1 cellular context compared by ENCODE assay signal in genomic region chr5:54007822-54008777, GRCh38.
TF ChIP-seq lines count a peak whose summit lies in the region.

No MANE protein-coding gene starts in this region.

TF ChIP-seq in HepG2, 621 proteins besides CTCF, POLR2A, EP300 and RAD21 (continued from another document and continues in another):
- TF ChIP-seq, protein P1, sequence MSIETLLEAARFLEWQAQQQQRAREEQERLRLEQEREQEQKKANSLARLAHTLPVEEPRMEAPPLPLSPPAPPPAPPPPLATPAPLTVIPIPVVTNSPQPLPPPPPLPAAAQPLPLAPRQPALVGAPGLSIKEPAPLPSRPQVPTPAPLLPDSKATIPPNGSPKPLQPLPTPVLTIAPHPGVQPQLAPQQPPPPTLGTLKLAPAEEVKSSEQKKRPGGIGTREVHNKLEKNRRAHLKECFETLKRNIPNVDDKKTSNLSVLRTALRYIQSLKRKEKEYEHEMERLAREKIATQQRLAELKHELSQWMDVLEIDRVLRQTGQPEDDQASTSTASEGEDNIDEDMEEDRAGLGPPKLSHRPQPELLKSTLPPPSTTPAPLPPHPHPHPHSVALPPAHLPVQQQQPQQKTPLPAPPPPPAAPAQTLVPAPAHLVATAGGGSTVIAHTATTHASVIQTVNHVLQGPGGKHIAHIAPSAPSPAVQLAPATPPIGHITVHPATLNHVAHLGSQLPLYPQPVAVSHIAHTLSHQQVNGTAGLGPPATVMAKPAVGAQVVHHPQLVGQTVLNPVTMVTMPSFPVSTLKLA (IDR thresholded peaks at IDR 0.05): no peak
- TF ChIP-seq, protein P2, sequence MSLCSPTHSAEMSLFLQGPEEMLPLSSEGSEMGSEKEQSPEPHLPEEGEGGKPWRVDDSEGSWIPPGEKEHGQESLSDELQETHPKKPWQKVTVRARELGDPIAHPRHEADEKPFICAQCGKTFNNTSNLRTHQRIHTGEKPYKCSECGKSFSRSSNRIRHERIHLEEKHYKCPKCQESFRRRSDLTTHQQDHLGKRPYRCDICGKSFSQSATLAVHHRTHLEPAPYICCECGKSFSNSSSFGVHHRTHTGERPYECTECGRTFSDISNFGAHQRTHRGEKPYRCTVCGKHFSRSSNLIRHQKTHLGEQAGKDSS (CRISPR knock-in tag; IDR thresholded peaks at IDR 0.05; ENCODE audit: borderline replicate concordance, low read depth): no peak
- no peak for TF ChIP-seq BHLHE40 (IDR thresholded peaks at IDR 0.05; ENCODE audit: low read length)
- TF ChIP-seq, protein P3, sequence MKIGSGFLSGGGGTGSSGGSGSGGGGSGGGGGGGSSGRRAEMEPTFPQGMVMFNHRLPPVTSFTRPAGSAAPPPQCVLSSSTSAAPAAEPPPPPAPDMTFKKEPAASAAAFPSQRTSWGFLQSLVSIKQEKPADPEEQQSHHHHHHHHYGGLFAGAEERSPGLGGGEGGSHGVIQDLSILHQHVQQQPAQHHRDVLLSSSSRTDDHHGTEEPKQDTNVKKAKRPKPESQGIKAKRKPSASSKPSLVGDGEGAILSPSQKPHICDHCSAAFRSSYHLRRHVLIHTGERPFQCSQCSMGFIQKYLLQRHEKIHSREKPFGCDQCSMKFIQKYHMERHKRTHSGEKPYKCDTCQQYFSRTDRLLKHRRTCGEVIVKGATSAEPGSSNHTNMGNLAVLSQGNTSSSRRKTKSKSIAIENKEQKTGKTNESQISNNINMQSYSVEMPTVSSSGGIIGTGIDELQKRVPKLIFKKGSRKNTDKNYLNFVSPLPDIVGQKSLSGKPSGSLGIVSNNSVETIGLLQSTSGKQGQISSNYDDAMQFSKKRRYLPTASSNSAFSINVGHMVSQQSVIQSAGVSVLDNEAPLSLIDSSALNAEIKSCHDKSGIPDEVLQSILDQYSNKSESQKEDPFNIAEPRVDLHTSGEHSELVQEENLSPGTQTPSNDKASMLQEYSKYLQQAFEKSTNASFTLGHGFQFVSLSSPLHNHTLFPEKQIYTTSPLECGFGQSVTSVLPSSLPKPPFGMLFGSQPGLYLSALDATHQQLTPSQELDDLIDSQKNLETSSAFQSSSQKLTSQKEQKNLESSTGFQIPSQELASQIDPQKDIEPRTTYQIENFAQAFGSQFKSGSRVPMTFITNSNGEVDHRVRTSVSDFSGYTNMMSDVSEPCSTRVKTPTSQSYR (CRISPR knock-in tag; IDR thresholded peaks at IDR 0.05; ENCODE audit: borderline replicate concordance): no peak
- TF ChIP-seq RBFOX2 (IDR thresholded peaks at IDR 0.05; ENCODE audit: low read depth, low read length): no peak
- 0 out of 2 replicates have a peak, but pooled peaks have one; percentile 45 for TF ChIP-seq ZSCAN29 (CRISPR knock-in tag; conservative IDR thresholded peaks at IDR 0.05)
- no peak for TF ChIP-seq GTF2F1 (IDR thresholded peaks at IDR 0.05; ENCODE audit: low read length)
- 0 out of 2 replicates have a peak, but pooled peaks have one; percentile 22 for TF ChIP-seq IRF2 (CRISPR knock-in tag; IDR thresholded peaks at IDR 0.05)
- no peak for TF ChIP-seq ZBTB7B (CRISPR knock-in tag; IDR thresholded peaks at IDR 0.05)
- TF ChIP-seq ZNF501 (CRISPR knock-in tag; IDR thresholded peaks at IDR 0.05): no peak
- TF ChIP-seq USF2 (IDR thresholded peaks at IDR 0.05; ENCODE audit: low read depth, low read length): no peak
- no peak for TF ChIP-seq USF2 (CRISPR knock-in tag; IDR thresholded peaks at IDR 0.05; ENCODE audit: borderline replicate concordance)
- TF ChIP-seq ARHGAP35 (CRISPR knock-in tag; IDR thresholded peaks at IDR 0.05; ENCODE audit: borderline replicate concordance): no peak
- no peak for TF ChIP-seq ZNF598 (CRISPR knock-in tag; IDR thresholded peaks at IDR 0.05; ENCODE audit: borderline replicate concordance)
- TF ChIP-seq, protein P4, sequence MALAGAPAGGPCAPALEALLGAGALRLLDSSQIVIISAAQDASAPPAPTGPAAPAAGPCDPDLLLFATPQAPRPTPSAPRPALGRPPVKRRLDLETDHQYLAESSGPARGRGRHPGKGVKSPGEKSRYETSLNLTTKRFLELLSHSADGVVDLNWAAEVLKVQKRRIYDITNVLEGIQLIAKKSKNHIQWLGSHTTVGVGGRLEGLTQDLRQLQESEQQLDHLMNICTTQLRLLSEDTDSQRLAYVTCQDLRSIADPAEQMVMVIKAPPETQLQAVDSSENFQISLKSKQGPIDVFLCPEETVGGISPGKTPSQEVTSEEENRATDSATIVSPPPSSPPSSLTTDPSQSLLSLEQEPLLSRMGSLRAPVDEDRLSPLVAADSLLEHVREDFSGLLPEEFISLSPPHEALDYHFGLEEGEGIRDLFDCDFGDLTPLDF (CRISPR knock-in tag; IDR thresholded peaks at IDR 0.05): no peak
- TF ChIP-seq MLLT10 (CRISPR knock-in tag; IDR thresholded peaks at IDR 0.05): no peak
- TF ChIP-seq, protein P5, sequence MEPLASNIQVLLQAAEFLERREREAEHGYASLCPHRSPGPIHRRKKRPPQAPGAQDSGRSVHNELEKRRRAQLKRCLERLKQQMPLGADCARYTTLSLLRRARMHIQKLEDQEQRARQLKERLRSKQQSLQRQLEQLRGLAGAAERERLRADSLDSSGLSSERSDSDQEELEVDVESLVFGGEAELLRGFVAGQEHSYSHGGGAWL (CRISPR knock-in tag; IDR thresholded peaks at IDR 0.05): no peak
- no peak for TF ChIP-seq EEA1 (CRISPR knock-in tag; IDR thresholded peaks at IDR 0.05; ENCODE audit: borderline replicate concordance)
- TF ChIP-seq NKX3-1 (CRISPR knock-in tag; IDR thresholded peaks at IDR 0.05): no peak
- TF ChIP-seq SMARCE1 (IDR thresholded peaks at IDR 0.05; ENCODE audit: borderline replicate concordance): no peak
- 0 out of 2 replicates have a peak, but pooled peaks have one; percentile 26 for TF ChIP-seq ZNF710 (CRISPR knock-in tag; IDR thresholded peaks at IDR 0.05; ENCODE audit: borderline replicate concordance)
- TF ChIP-seq HCFC1 (IDR thresholded peaks at IDR 0.05; ENCODE audit: low read depth, low read length): no peak
- TF ChIP-seq ZBTB34 (CRISPR knock-in tag; IDR thresholded peaks at IDR 0.05): no peak
- no peak for TF ChIP-seq NFRKB (IDR thresholded peaks at IDR 0.05)
- TF ChIP-seq ZBTB8A (CRISPR knock-in tag; IDR thresholded peaks at IDR 0.05; ENCODE audit: borderline replicate concordance, low read depth): no peak
- no peak for TF ChIP-seq ELF1 (CRISPR knock-in tag; IDR thresholded peaks at IDR 0.05)
- no peak for TF ChIP-seq TBL1XR1 (IDR thresholded peaks at IDR 0.05; ENCODE audit: borderline replicate concordance, low read length, partially characterized antibody)
- peak; percentile 44; the same call in 1 of the 2 replicates for TF ChIP-seq ELF3 (CRISPR knock-in tag; IDR thresholded peaks at IDR 0.05)
- no peak for TF ChIP-seq GLMP (CRISPR knock-in tag; IDR thresholded peaks at IDR 0.05; ENCODE audit: borderline replicate concordance)
- no peak for TF ChIP-seq ZNF44 (CRISPR knock-in tag; IDR thresholded peaks at IDR 0.05)
- TF ChIP-seq ZNF180 (CRISPR knock-in tag; IDR thresholded peaks at IDR 0.05; ENCODE audit: borderline replicate concordance, low read depth): no peak
- peak; percentile 45; the same call in 1 of the 2 replicates for TF ChIP-seq CREM (IDR thresholded peaks at IDR 0.05)
- TF ChIP-seq CREM (CRISPR knock-in tag; IDR thresholded peaks at IDR 0.05): no peak
- no peak for TF ChIP-seq HDAC6 (IDR thresholded peaks at IDR 0.05; ENCODE audit: low read depth, low read length)
- no peak for TF ChIP-seq ZNF251 (CRISPR knock-in tag; IDR thresholded peaks at IDR 0.05)
- no peak for TF ChIP-seq CSRNP2 (CRISPR knock-in tag; conservative IDR thresholded peaks at IDR 0.05; ENCODE audit: low read depth)
- peak; percentile 65 for TF ChIP-seq ASH2L (IDR thresholded peaks at IDR 0.05; ENCODE audit: insufficient read length, low read depth, low read length)
- TF ChIP-seq ZNF629 (CRISPR knock-in tag; conservative IDR thresholded peaks at IDR 0.05): no peak
- no peak for TF ChIP-seq ZNF574 (CRISPR knock-in tag; IDR thresholded peaks at IDR 0.05)
- no peak for TF ChIP-seq MBNL3 (CRISPR knock-in tag; conservative IDR thresholded peaks at IDR 0.05)
- TF ChIP-seq, protein P6, sequence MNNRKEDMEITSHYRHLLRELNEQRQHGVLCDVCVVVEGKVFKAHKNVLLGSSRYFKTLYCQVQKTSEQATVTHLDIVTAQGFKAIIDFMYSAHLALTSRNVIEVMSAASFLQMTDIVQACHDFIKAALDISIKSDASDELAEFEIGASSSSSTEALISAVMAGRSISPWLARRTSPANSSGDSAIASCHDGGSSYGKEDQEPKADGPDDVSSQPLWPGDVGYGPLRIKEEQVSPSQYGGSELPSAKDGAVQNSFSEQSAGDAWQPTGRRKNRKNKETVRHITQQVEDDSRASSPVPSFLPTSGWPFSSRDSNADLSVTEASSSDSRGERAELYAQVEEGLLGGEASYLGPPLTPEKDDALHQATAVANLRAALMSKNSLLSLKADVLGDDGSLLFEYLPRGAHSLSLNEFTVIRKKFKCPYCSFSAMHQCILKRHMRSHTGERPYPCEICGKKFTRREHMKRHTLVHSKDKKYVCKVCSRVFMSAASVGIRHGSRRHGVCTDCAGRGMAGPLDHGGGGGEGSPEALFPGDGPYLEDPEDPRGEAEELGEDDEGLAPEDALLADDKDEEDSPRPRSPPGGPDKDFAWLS (CRISPR knock-in tag; IDR thresholded peaks at IDR 0.05; ENCODE audit: borderline replicate concordance): no peak
